8 cellular contexts compared by ENCODE assay signal in the genomic region with DNA sequence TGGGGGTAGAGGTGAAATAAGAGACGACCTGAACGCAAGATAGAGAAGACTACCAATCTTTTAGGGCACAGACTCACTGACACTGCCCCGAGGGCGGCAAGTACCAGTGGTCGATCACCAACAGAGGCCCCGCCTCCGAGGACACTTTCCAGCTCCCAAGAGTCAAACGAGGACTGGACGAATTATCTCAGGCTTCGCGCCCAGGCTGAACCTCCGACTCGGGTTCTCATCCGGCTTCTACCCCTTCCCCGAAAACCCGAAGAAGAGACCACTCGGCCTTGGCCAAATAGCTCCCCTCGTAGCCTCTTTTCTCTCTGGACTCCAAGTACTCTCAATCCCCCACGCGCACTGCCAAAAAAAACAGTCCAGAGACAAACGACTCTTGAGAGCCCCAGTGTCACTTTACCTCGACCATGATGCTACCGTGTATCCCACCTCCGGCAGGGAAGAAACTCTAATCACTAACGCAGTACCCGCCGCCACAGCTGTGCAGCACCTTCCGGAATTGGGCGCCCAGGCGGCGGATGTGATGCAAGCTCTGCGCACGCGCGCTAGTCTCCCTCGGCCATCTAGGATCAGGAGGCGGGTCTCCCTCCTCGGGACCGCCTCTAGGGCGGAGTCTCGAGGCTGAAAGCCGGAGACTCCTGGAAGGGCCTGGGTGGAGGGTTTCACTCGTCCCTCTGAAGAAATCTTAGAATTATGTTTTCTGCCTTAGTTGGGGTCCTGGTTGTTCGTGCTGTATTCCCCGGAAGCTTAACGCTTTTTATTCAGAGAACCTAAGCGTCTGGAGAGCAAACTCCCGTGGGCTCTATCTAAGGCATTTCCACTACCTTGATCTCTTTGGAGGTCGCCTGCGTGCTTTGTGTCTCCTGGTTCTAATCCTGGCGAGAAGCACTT. TPM values are rescaled to one million over a fixed set of nuclear protein-coding genes. Genes with fewer than 3 reads are reported as not detected.
DNase-seq lines count a peak whose midpoint lies in the region; ATAC-seq and TF ChIP-seq lines count a peak whose summit lies in the region.

A gene (minus strand): TSS at position 507 of the 897 bp plus-strand sequence. CDS start 92 bp downstream, at position 415.

- peak; percentile 83 for DNase-seq in AG09319 (ENCODE audit: extremely low read depth, low read depth)
- peak; percentile 90 to 96 for DNase-seq in NCI-H446 (lab: John Stamatoyannopoulos, UW)
- peak; percentile 91 for DNase-seq in activated CD4-positive, CD25-positive, alpha-beta regulatory T cell treated with anti-CD3 and anti-CD28 coated beads, Interleukin-2, amount 50 U/mL, for 16 hours (ENCODE audit: low read depth, low spot score)
- peak; percentile 94 to 97 for DNase-seq in central memory CD8-positive, alpha-beta T cell (ENCODE audit: low spot score in 2 of 2)
- peak; percentile 98 for DNase-seq in inferior parietal cortex (ENCODE audit: extremely low spot score)
- peak; percentile 99 for DNase-seq in spleen

- H3K27ac Mint-ChIP-seq in central memory CD8-positive, alpha-beta T cell (ENCODE audit: low read depth), result peak within 1 kb of the TSS; percentile 95

- no peaks in the 10 kb centered on the region for H3K9me3 ChIP-seq in spleen

- H3K36me3 Mint-ChIP-seq in central memory CD8-positive, alpha-beta T cell (ENCODE audit: insufficient read depth), result peaks cover 19% of the 10 kb centered on the region

- H3K4me1 ChIP-seq in spleen, result peaks cover 10 to 45% (median 34%) of the 10 kb centered on the region in 6 donors

- H3K4me3 ChIP-seq in spleen, result peak within 1 kb of the TSS; percentile 63 to 84 (median 78)

- H3K9me3 Mint-ChIP-seq in central memory CD8-positive, alpha-beta T cell, result no peaks in the 10 kb centered on the region

- H3K27me3 ChIP-seq in spleen (replicated peaks in 1 of 7), result no peaks in the 10 kb centered on the region

- H3K36me3 ChIP-seq in spleen, result peaks cover 0 to 33% (median 26%) of the 10 kb centered on the region in 6 donors

- H3K4me3 Mint-ChIP-seq in central memory CD8-positive, alpha-beta T cell, result peak within 1 kb of the TSS; percentile 97

- WGBS in spleen, 5 donors, result 0 to 2% (median 1%) methylated on average over 42 to 51 of the region's 51 CpGs

- peaks cover 26% of the 10 kb centered on the region for H3K4me1 Mint-ChIP-seq in central memory CD8-positive, alpha-beta T cell

- H3K27ac ChIP-seq in spleen, result peak within 1 kb of the TSS; percentile 64 to 89 (median 80)

- intact Hi-C loops in spleen (cut with DNase I; ENCODE audit: low total_unique reads), result loop anchor here (5.0 to 10.0 kb wide), 2 partner anchors 227 to 815 kb away; no protein-coding TSS in a partner anchor

- peak; percentile 96 for ATAC-seq in GM19025 (IDR thresholded peaks at IDR 0.05; ENCODE audit: low read depth, unreplicated experiment)
- peak; percentile 99 for ATAC-seq in HG03342 (IDR thresholded peaks at IDR 0.05; ENCODE audit: unreplicated experiment)
- ATAC-seq in central memory CD8-positive, alpha-beta T cell (replicated peaks; ENCODE audit: extremely low read depth, poor library complexity, severe bottlenecking), result peak; percentile 96

- no peak for TF ChIP-seq CTCF in AG09319 (IDR thresholded peaks at IDR 0.05; ENCODE audit: low read depth, low read length)
- peak in 10 of 11 experiments; percentile 34 to 73 (median 61) for TF ChIP-seq CTCF in spleen (IDR thresholded peaks at IDR 0.05 in 8 of 11, conservative IDR thresholded peaks at IDR 0.05 in 3 of 11)

- H3K27me3 Mint-ChIP-seq in central memory CD8-positive, alpha-beta T cell, result no peaks in the 10 kb centered on the region

- TF ChIP-seq POLR2A in spleen (IDR thresholded peaks at IDR 0.05), result peak in 1 of 3 donors; percentile 38

RNA-seq across cellular contexts. Expression of the gene that starts here (rescaled TPM):
- total RNA-seq in spleen, result 10 to 100 TPM; 38.6 to 66.2 (median 58.7) TPM
- polyA plus RNA-seq in spleen, result 10 to 100 TPM; 37.8 to 44.2 (median 44.0) TPM

Comparison
In these comparisons a context has a peak if more than half of its experiments do, and no peak if none do; other contexts are left out.
1. Peak in every context shown above with its lines: DNase-seq, ATAC-seq, H3K4me3 ChIP-seq and H3K27ac ChIP-seq.